In genomic region chr1:26788515-26788785, GRCh38 we compare ENCODE assay signal across 1 cellular context.
TF ChIP-seq lines count a peak whose summit lies in the region.

No MANE protein-coding gene starts in this region.

TF ChIP-seq in HEK293, 187 proteins besides CTCF, POLR2A, EP300 and RAD21 (continued from another document):
- TF ChIP-seq, protein P1, sequence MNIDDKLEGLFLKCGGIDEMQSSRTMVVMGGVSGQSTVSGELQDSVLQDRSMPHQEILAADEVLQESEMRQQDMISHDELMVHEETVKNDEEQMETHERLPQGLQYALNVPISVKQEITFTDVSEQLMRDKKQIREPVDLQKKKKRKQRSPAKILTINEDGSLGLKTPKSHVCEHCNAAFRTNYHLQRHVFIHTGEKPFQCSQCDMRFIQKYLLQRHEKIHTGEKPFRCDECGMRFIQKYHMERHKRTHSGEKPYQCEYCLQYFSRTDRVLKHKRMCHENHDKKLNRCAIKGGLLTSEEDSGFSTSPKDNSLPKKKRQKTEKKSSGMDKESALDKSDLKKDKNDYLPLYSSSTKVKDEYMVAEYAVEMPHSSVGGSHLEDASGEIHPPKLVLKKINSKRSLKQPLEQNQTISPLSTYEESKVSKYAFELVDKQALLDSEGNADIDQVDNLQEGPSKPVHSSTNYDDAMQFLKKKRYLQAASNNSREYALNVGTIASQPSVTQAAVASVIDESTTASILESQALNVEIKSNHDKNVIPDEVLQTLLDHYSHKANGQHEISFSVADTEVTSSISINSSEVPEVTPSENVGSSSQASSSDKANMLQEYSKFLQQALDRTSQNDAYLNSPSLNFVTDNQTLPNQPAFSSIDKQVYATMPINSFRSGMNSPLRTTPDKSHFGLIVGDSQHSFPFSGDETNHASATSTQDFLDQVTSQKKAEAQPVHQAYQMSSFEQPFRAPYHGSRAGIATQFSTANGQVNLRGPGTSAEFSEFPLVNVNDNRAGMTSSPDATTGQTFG (tag by site-specific recombination; IDR thresholded peaks at IDR 0.05; ENCODE audit: borderline replicate concordance) = no peak
- TF ChIP-seq ZNF692 (tag by site-specific recombination; IDR thresholded peaks at IDR 0.05) = no peak
- no peak for TF ChIP-seq ZBTB26 (tag by site-specific recombination; optimal IDR thresholded peaks at IDR 0.05)
- TF ChIP-seq ZNF157 (tag by site-specific recombination; IDR thresholded peaks at IDR 0.05) = no peak
- TF ChIP-seq ZNF335 (tag by site-specific recombination; conservative IDR thresholded peaks at IDR 0.05) = no peak
- no peak for TF ChIP-seq ZNF138 (tag by site-specific recombination; IDR thresholded peaks at IDR 0.05; ENCODE audit: borderline replicate concordance)
- TF ChIP-seq ZNF155 (tag by site-specific recombination; IDR thresholded peaks at IDR 0.05) = no peak
- TF ChIP-seq FEZF1 (tag by site-specific recombination; IDR thresholded peaks at IDR 0.05) = no peak
- TF ChIP-seq, protein P2, sequence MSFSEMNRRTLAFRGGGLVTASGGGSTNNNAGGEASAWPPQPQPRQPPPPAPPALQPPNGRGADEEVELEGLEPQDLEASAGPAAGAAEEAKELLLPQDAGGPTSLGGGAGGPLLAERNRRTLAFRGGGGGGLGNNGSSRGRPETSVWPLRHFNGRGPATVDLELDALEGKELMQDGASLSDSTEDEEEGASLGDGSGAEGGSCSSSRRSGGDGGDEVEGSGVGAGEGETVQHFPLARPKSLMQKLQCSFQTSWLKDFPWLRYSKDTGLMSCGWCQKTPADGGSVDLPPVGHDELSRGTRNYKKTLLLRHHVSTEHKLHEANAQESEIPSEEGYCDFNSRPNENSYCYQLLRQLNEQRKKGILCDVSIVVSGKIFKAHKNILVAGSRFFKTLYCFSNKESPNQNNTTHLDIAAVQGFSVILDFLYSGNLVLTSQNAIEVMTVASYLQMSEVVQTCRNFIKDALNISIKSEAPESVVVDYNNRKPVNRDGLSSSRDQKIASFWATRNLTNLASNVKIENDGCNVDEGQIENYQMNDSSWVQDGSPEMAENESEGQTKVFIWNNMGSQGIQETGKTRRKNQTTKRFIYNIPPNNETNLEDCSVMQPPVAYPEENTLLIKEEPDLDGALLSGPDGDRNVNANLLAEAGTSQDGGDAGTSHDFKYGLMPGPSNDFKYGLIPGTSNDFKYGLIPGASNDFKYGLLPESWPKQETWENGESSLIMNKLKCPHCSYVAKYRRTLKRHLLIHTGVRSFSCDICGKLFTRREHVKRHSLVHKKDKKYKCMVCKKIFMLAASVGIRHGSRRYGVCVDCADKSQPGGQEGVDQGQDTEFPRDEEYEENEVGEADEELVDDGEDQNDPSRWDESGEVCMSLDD (tag by site-specific recombination; IDR thresholded peaks at IDR 0.05) = no peak
- TF ChIP-seq, protein P3, sequence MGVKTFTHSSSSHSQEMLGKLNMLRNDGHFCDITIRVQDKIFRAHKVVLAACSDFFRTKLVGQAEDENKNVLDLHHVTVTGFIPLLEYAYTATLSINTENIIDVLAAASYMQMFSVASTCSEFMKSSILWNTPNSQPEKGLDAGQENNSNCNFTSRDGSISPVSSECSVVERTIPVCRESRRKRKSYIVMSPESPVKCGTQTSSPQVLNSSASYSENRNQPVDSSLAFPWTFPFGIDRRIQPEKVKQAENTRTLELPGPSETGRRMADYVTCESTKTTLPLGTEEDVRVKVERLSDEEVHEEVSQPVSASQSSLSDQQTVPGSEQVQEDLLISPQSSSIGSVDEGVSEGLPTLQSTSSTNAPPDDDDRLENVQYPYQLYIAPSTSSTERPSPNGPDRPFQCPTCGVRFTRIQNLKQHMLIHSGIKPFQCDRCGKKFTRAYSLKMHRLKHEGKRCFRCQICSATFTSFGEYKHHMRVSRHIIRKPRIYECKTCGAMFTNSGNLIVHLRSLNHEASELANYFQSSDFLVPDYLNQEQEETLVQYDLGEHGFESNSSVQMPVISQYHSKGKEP (tag by site-specific recombination; IDR thresholded peaks at IDR 0.05) = no peak
- no peak for TF ChIP-seq SALL2 (tag by site-specific recombination; IDR thresholded peaks at IDR 0.05; ENCODE audit: borderline replicate concordance)
